ENCODE assay signal across 1 cellular context in the genomic region with DNA sequence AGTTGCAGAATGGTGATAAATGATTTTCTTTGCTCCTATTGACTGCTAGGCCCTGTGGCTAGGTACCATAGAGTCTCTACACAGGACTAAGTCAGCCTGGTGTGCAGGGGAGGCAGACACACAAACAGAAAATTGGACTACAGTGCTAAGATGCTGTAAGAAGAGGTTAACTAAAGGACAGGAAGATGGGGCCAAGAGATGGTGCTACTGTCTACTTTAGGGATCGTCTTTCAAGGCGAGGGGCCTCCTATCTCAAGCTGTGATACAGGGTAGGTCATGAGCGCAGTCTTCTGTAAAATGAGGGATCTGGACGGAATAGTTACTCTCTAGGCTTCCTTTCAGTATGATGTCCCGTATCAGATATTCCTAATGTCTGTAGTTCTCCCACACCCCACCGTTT.
TF ChIP-seq lines count a peak whose summit lies in the region.

No MANE protein-coding gene starts in this region.

TF ChIP-seq in GM12878, 131 proteins besides CTCF, POLR2A, EP300 and RAD21:
- TF ChIP-seq WRNIP1 (IDR thresholded peaks at IDR 0.05; ENCODE audit: borderline replicate concordance, low read depth, low read length) (0 out of 2 replicates have a peak, but pooled peaks have one; percentile 9), RAD51 (IDR thresholded peaks at IDR 0.05) (no peak)
TF ChIP-seq in GM12878: peak in this region for 1.
